Comparison of ENCODE assay signal across 1 cellular context in genomic region chr9:98039474-98040072, GRCh38.
TF ChIP-seq lines count a peak whose summit lies in the region.

No MANE protein-coding gene starts in this region.

TF ChIP-seq in HepG2, 621 proteins besides CTCF, POLR2A, EP300 and RAD21:
- TF ChIP-seq SP2 (CRISPR knock-in tag; IDR thresholded peaks at IDR 0.05) = no peak
- TF ChIP-seq MTF2 (CRISPR knock-in tag; IDR thresholded peaks at IDR 0.05; ENCODE audit: borderline replicate concordance) = no peak
- TF ChIP-seq ZFP37 (CRISPR knock-in tag; IDR thresholded peaks at IDR 0.05; ENCODE audit: borderline replicate concordance) = no peak
- TF ChIP-seq HNF4A (CRISPR knock-in tag; IDR thresholded peaks at IDR 0.05) = no peak
- TF ChIP-seq TCF12 (IDR thresholded peaks at IDR 0.05) = no peak
- TF ChIP-seq TCF12 (CRISPR knock-in tag; IDR thresholded peaks at IDR 0.05) = no peak
- peak; percentile 88 for TF ChIP-seq TFAP4 (IDR thresholded peaks at IDR 0.05; ENCODE audit: borderline replicate concordance, low read depth)
- no peak for TF ChIP-seq KAT8 (CRISPR knock-in tag; IDR thresholded peaks at IDR 0.05)
- no peak for TF ChIP-seq KLF12 (CRISPR knock-in tag; IDR thresholded peaks at IDR 0.05; ENCODE audit: borderline replicate concordance)
- TF ChIP-seq ZHX2 (IDR thresholded peaks at IDR 0.05; ENCODE audit: low read depth) = no peak
- no peak for TF ChIP-seq ZHX2 (CRISPR knock-in tag; IDR thresholded peaks at IDR 0.05; ENCODE audit: borderline replicate concordance)
- TF ChIP-seq RFXAP (CRISPR knock-in tag; IDR thresholded peaks at IDR 0.05; ENCODE audit: borderline replicate concordance) = no peak
- no peak for TF ChIP-seq MED13 (CRISPR knock-in tag; IDR thresholded peaks at IDR 0.05)
- TF ChIP-seq PAXIP1 (CRISPR knock-in tag; conservative IDR thresholded peaks at IDR 0.05) = no peak
- TF ChIP-seq ZKSCAN1 (IDR thresholded peaks at IDR 0.05; ENCODE audit: low read length) = no peak
- TF ChIP-seq CBX1 (IDR thresholded peaks at IDR 0.05; ENCODE audit: low read depth) = no peak
- TF ChIP-seq ZNF891 (CRISPR knock-in tag; IDR thresholded peaks at IDR 0.05) = no peak
- peak; percentile 74 for TF ChIP-seq ONECUT2 (CRISPR knock-in tag; IDR thresholded peaks at IDR 0.05)
